ENCODE assay signal across 9 cellular contexts in genomic region chr14:73935666-73936065, GRCh38. TPM values are rescaled to one million over a fixed set of nuclear protein-coding genes. Genes with fewer than 3 reads are reported as not detected.
A peak's percentile ranks its signal among the peaks of the same experiment; 100 is the strongest.
DNase-seq lines count a peak whose midpoint lies in the region; ATAC-seq, FAIRE-seq and TF ChIP-seq lines count a peak whose summit lies in the region.
"Had no signal": no experiment of that assay in that cellular context is flagged by ENCODE, and none has a peak within 500 bp of the region (broad histone marks: within the 10 kb centered on the region; RNA-seq: fewer than 3 reads in every experiment).

No MANE protein-coding gene starts in this region.

- in situ Hi-C loops in IMR-90 (cut with MboI; ENCODE audit: low sequenced_read_pairs) = no loop called here
- in situ Hi-C loops in GM12878 (cut with MboI) = no loop called here
- in situ Hi-C loops in GM13976 (cut with MboI; ENCODE audit: low sequenced_read_pairs, unreplicated experiment) = no loop called here

- no CpG with 5 or more reads among the region's 2 CpGs for WGBS in IMR-90 (ENCODE audit: extremely low coverage in 2 of 2, insufficient read length in 1 of 2), 2 experiments
- 97% methylated on average over 2 of the region's 2 CpGs for WGBS in GM12878 (ENCODE audit: insufficient coverage, insufficient replicate concordance, low lambda C conversion rate, missing lambda C conversion rate)
- 100% methylated on average over 1 of the region's 2 CpGs for WGBS in mesenchymal stem cell

- H2BK5ac ChIP-seq in IMR-90 (ENCODE audit: low read depth, low read length, poor library complexity, severe bottlenecking) (no peak overlapping the region), mesenchymal stem cell (ENCODE audit: low read depth, low read length, poor library complexity, severe bottlenecking) (no peak overlapping the region)

- H3K36me3 ChIP-seq in IMR-90 (ENCODE audit: control insufficient read depth, insufficient read depth, low read length) = peaks cover 36% of the 10 kb centered on the region
- peaks cover 5 to 13% of the 10 kb centered on the region in 2 experiments; a peak in 3 of 4 replicates for H3K36me3 ChIP-seq in GM12878 (ENCODE audit: control insufficient read depth in 2 of 2, insufficient read depth in 2 of 2, low read length in 1 of 2)
- peaks cover 22 to 91% of the 10 kb centered on the region in 2 experiments for H3K36me3 ChIP-seq in mesenchymal stem cell (ENCODE audit: control insufficient read depth in 1 of 2, insufficient read depth in 2 of 2, low read depth in 1 of 2, low read length in 2 of 2)
- H3K36me3 ChIP-seq in ascending aorta = peaks cover 72 to 77% of the 10 kb centered on the region in 2 donors

- no peak overlapping the region for H4K8ac ChIP-seq in IMR-90 (ENCODE audit: low read depth in 2 of 2, low read length in 2 of 2)
- no peak overlapping the region for H4K8ac ChIP-seq in mesenchymal stem cell (ENCODE audit: low read length)

- H2BK120ac ChIP-seq in IMR-90 (ENCODE audit: low read depth, low read length) (no peak overlapping the region), mesenchymal stem cell (ENCODE audit: low read depth, low read length) (no peak overlapping the region)

- H3K4me3 ChIP-seq in IMR-90 (ENCODE audit: insufficient read depth, low read depth, low read length) = no peak overlapping the region
- no peak overlapping the region for H3K4me3 ChIP-seq in GM12878
- H3K4me3 ChIP-seq in mesenchymal stem cell (ENCODE audit: insufficient read depth in 1 of 2, low read depth in 1 of 2, low read length in 2 of 2) = no peak overlapping the region
- no peak overlapping the region for H3K4me3 ChIP-seq in ascending aorta

- DNase-seq in COLO829 (ENCODE audit: low spot score) (peak; percentile 30), IMR-90 (no peak), GM12878 (ENCODE audit: low read depth, low spot score) (no peak), mesenchymal stem cell (peak; percentile 18), NK-92 (lab: John Stamatoyannopoulos, UW; ENCODE audit: unreplicated experiment) (no peak), ascending aorta (ENCODE audit: low spot score in 2 of 2) (no peak), GM13976 (ENCODE audit: low spot score) (no peak)
- DNase-seq in activated CD4-positive, alpha-beta T cell treated with anti-CD3 and anti-CD28 coated beads for 1 hour = no peak
- DNase-seq: NCI-H446 treated with DMSO at 0.1 percent for 48 hours had no signal

- TF ChIP-seq RAD21 in IMR-90 (IDR thresholded peaks at IDR 0.05; ENCODE audit: low read length) = 0 out of 2 replicates have a peak, but pooled peaks have one; percentile 11
- 0 out of 2 replicates have a peak, but pooled peaks have one; percentile 3 for TF ChIP-seq RAD21 in GM12878 (IDR thresholded peaks at IDR 0.05; ENCODE audit: insufficient read depth, low read depth, low read length)

- H2BK20ac ChIP-seq in IMR-90 (ENCODE audit: low read depth, low read length) = no peak overlapping the region

- H3K27ac ChIP-seq in IMR-90 (ENCODE audit: insufficient read depth, low read length) = no peak overlapping the region
- no peak overlapping the region for H3K27ac ChIP-seq in GM12878 (ENCODE audit: control insufficient read depth, insufficient read depth)
- H3K27ac ChIP-seq in mesenchymal stem cell (ENCODE audit: low read length, poor library complexity, severe bottlenecking) = no peak overlapping the region
- no peak overlapping the region for H3K27ac ChIP-seq in ascending aorta

- ATAC-seq in IMR-90 (ENCODE audit: low read depth) (no peak), GM12878 (peak; percentile 58; the same call in 2 of the 3 replicates)

- no peaks in the 10 kb centered on the region for H3K9me3 ChIP-seq in IMR-90 (ENCODE audit: control insufficient read depth, insufficient read depth, low read length)
- no peaks in the 10 kb centered on the region for H3K9me3 ChIP-seq in GM12878 (replicated peaks; ENCODE audit: control insufficient read depth, insufficient read depth, low read length)
- H3K9me3 ChIP-seq in mesenchymal stem cell (ENCODE audit: control insufficient read depth, low read length) = no peaks in the 10 kb centered on the region
- H3K9me3 ChIP-seq in ascending aorta = no peaks in the 10 kb centered on the region

- no peaks in the 10 kb centered on the region for H3K79me2 ChIP-seq in GM12878 (ENCODE audit: control insufficient read depth, insufficient read depth, low read length)

- no peak overlapping the region for H2BK15ac ChIP-seq in IMR-90 (ENCODE audit: low read depth, low read length)
- no peak overlapping the region for H2BK15ac ChIP-seq in mesenchymal stem cell (ENCODE audit: low read depth, poor library complexity, severe bottlenecking)

- CTCF ChIA-PET in IMR-90 (lab: Yijun Ruan, JAX) = no interaction called here
- CTCF ChIA-PET in GM12878 (lab: Yijun Ruan, JAX) = interaction anchor here (0.6 to 1.6 kb wide), 10 partner anchors 11 to 589 kb away, joined by 3 to 6 read pairs (median 3); partner anchors contain the start of genes COQ6 and FAM161B

- RAD21 ChIA-PET in GM12878 (lab: Charles Lee; ENCODE audit: unreplicated experiment) = interaction anchor here (0.9 kb wide), 1 partner anchor 10 kb away, joined by 4 read pairs; no protein-coding TSS in a partner anchor

- TF ChIP-seq CTCF in IMR-90 (conservative IDR thresholded peaks at IDR 0.05; ENCODE audit: low read depth, low read length) = peak; percentile 31; the same call in 1 of the 2 replicates
- TF ChIP-seq CTCF in GM12878 (IDR thresholded peaks at IDR 0.05 in 2 of 3, conservative IDR thresholded peaks at IDR 0.05 in 1 of 3; ENCODE audit: control insufficient read depth in 2 of 3, extremely low read depth in 1 of 3, insufficient read depth in 1 of 3, low read depth in 3 of 3, low read length in 3 of 3) = peak; percentile 14 to 18 (median 15); a peak in 2 of 6 replicates
- no peak for TF ChIP-seq CTCF in ascending aorta (IDR thresholded peaks at IDR 0.05)
- TF ChIP-seq CTCF in GM13976 (IDR thresholded peaks at IDR 0.05; ENCODE audit: borderline replicate concordance, control extremely low read depth, extremely low read depth, insufficient read depth, missing control alignments) = no peak

- TF ChIP-seq POLR2A in IMR-90 (IDR thresholded peaks at IDR 0.05; ENCODE audit: low read depth, low read length) (no peak), GM12878 (IDR thresholded peaks at IDR 0.05; ENCODE audit: low read depth, low read length) (no peak)

- no peak for TF ChIP-seq EP300 in GM12878 (IDR thresholded peaks at IDR 0.05; ENCODE audit: borderline replicate concordance in 1 of 2, control insufficient read depth in 1 of 2, low read depth in 2 of 2, low read length in 2 of 2)

- H3K14ac ChIP-seq in IMR-90 (replicated peaks; ENCODE audit: low read depth, low read length) = no peak overlapping the region
- no peak overlapping the region for H3K14ac ChIP-seq in mesenchymal stem cell (ENCODE audit: low read length in 2 of 2)

- H3K9ac ChIP-seq in IMR-90 (ENCODE audit: low read depth, low read length) (no peak overlapping the region), GM12878 (ENCODE audit: control insufficient read depth, insufficient read depth, low read length) (no peak overlapping the region), mesenchymal stem cell (ENCODE audit: low read length) (no peak overlapping the region)

- H3K4me2 ChIP-seq in IMR-90 (ENCODE audit: low read depth, low read length) = no peak overlapping the region
- H3K4me2 ChIP-seq in GM12878 (ENCODE audit: control insufficient read depth, insufficient read depth) = no peak overlapping the region
- H3K4me2 ChIP-seq in mesenchymal stem cell (ENCODE audit: low read length, poor library complexity, severe bottlenecking) = no peak overlapping the region

- H3K79me1 ChIP-seq in IMR-90 (ENCODE audit: low read depth in 1 of 2, low read length in 2 of 2) (peaks cover 0 to 7% of the 10 kb centered on the region in 2 experiments; a peak in 2 of 4 replicates), mesenchymal stem cell (replicated peaks; ENCODE audit: low read length, poor library complexity, severe bottlenecking) (peaks cover 10% of the 10 kb centered on the region)

- intact Hi-C loops in IMR-90 (cut with micrococcal nuclease) = no loop called here
- intact Hi-C loops in GM12878 (cut with micrococcal nuclease; ENCODE audit: unreplicated experiment) = no loop called here
- intact Hi-C loops in ascending aorta (cut with DNase I) = no loop called here

- no TSS peak for BruUV-seq in IMR-90 (replicated peaks; lab: Mats Ljungman, UMichigan)
- BruUV-seq in GM12878 (replicated peaks; lab: Mats Ljungman, UMichigan) = no TSS peak

- no peaks in the 10 kb centered on the region for H3K4me1 ChIP-seq in IMR-90 (ENCODE audit: control insufficient read depth, insufficient read depth, low read length)
- no peaks in the 10 kb centered on the region for H3K4me1 ChIP-seq in GM12878 (ENCODE audit: control insufficient read depth, insufficient read depth, low read length)
- H3K4me1 ChIP-seq in mesenchymal stem cell (ENCODE audit: control insufficient read depth, insufficient read depth, low read depth, low read length) = no peaks in the 10 kb centered on the region
- H3K4me1 ChIP-seq in ascending aorta = no peaks in the 10 kb centered on the region

- H4K20me1 ChIP-seq in IMR-90 (ENCODE audit: insufficient read depth, low read length) (no peaks in the 10 kb centered on the region), GM12878 (ENCODE audit: control insufficient read depth, insufficient read depth) (no peaks in the 10 kb centered on the region)

- H3K56ac ChIP-seq in IMR-90 (ENCODE audit: extremely low read depth, insufficient read depth, low read length) = no peak overlapping the region

- no peaks in the 10 kb centered on the region for H3K27me3 ChIP-seq in IMR-90 (ENCODE audit: control insufficient read depth, insufficient read depth, low read length)
- no peaks in the 10 kb centered on the region for H3K27me3 ChIP-seq in GM12878 (replicated peaks in 1 of 2; ENCODE audit: control insufficient read depth in 2 of 2, insufficient read depth in 2 of 2, low read length in 1 of 2)
- no peaks in the 10 kb centered on the region for H3K27me3 ChIP-seq in mesenchymal stem cell (ENCODE audit: control insufficient read depth in 1 of 2, insufficient read depth in 1 of 2, low read length in 2 of 2)
- H3K27me3 ChIP-seq in ascending aorta = no peaks in the 10 kb centered on the region

- H3K23ac ChIP-seq in IMR-90 (ENCODE audit: low read depth, low read length) (no peak overlapping the region), mesenchymal stem cell (ENCODE audit: low read length in 2 of 2) (no peak overlapping the region)

- no peak overlapping the region for H2AK5ac ChIP-seq in IMR-90 (ENCODE audit: low read depth, low read length)
- H2AK5ac ChIP-seq in mesenchymal stem cell (ENCODE audit: low read length, severe bottlenecking) = no peak overlapping the region

- H3K9me1 ChIP-seq in IMR-90 (ENCODE audit: insufficient read depth, low read length) = no peaks in the 10 kb centered on the region

- dilution Hi-C loops in IMR-90 (cut with HindIII; ENCODE audit: low sequenced_read_pairs, unreplicated experiment) = no loop called here

- H3K18ac ChIP-seq in IMR-90 (ENCODE audit: low read depth, low read length) (no peak overlapping the region), mesenchymal stem cell (ENCODE audit: low read depth in 1 of 2, low read length in 2 of 2) (no peak overlapping the region)

- no peak overlapping the region for H2BK12ac ChIP-seq in mesenchymal stem cell (ENCODE audit: low read length in 2 of 2)

- H4K91ac ChIP-seq in IMR-90 (ENCODE audit: insufficient read depth, low read depth, low read length) = no peak overlapping the region
- H4K91ac ChIP-seq in mesenchymal stem cell (ENCODE audit: low read length) = no peak overlapping the region

- SMC1A ChIA-PET in GM12878 (lab: Charles Lee; ENCODE audit: uncharacterized antibody, unreplicated experiment) = interaction anchor here (0.8 to 1.4 kb wide), 3 partner anchors 11 to 207 kb away, joined by 3 read pairs; no protein-coding TSS in a partner anchor

- no peak overlapping the region for H4K5ac ChIP-seq in IMR-90 (ENCODE audit: low read depth, low read length)

- H3K4ac ChIP-seq in IMR-90 (ENCODE audit: low read depth, low read length) (no peak overlapping the region), mesenchymal stem cell (ENCODE audit: low read depth in 1 of 2, low read length in 2 of 2) (no peak overlapping the region)

- H2AFZ ChIP-seq in IMR-90 (replicated peaks; ENCODE audit: low read length, poor library complexity) (no peak overlapping the region), GM12878 (ENCODE audit: control insufficient read depth, low read depth, low read length) (no peak overlapping the region), mesenchymal stem cell (ENCODE audit: low read depth, low read length) (no peak overlapping the region)

- no peak for FAIRE-seq in GM12878 (lab: Jason Lieb, UNC)

- H2AK9ac ChIP-seq in IMR-90 (replicated peaks; ENCODE audit: low read depth, low read length, poor library complexity) = no peak overlapping the region

- POLR2A ChIA-PET in IMR-90 (lab: Charles Lee; ENCODE audit: unreplicated experiment) = interaction anchor here (0.6 kb wide), 1 partner anchor 8 kb away, joined by 3 read pairs; no protein-coding TSS in a partner anchor
- POLR2A ChIA-PET in GM12878 (lab: Charles Lee) = no interaction called here

RNA-seq across cellular contexts. Expression of gene FAM161B, which starts 14.2 kb away (rescaled TPM):
- 2.5 and 2.8 TPM in 2 replicates for total RNA-seq in IMR-90 (2012; rRNA removed)
- polyA plus RNA-seq in IMR-90 (2012; rRNA removed) = 1.8 and 1.9 TPM in 2 replicates
- 0.73 and 1.0 TPM in 2 replicates for polyA plus RNA-seq in IMR-90 (2012; cell fraction: cytosol; rRNA removed)
- 0.82 and 1.2 TPM in 2 replicates for polyA plus RNA-seq in IMR-90 (2012; cell fraction: nucleus; rRNA removed; ENCODE audit: low replicate concordance)
- 4.1 TPM in 2 replicates for total RNA-seq in GM12878 (2013; cell fraction: nucleolus; rRNA removed)
- total RNA-seq in GM12878 (2014; rRNA removed) = 0.73 and 1.2 TPM in 2 replicates
- total RNA-seq in GM12878 (2014; rRNA removed; fragmentation: Illumina TruSeq; extraction: Trizol) = 0.78 and 0.85 TPM in 2 replicates
- 0.87 and 1.0 TPM in 2 replicates for total RNA-seq in GM12878 (2021)
- 0.45 TPM for polyA plus RNA-seq in GM12878 (2011; ENCODE audit: low read depth)
- 0.75 TPM in 2 replicates for polyA plus RNA-seq in GM12878 (2011; rRNA removed)
- 0.47 and 0.55 TPM in 2 replicates for polyA plus RNA-seq in GM12878 (2011; cell fraction: cytosol; rRNA removed)
- polyA plus RNA-seq in GM12878 (2011; cell fraction: nucleus; rRNA removed) = 0.64 and 0.76 TPM in 2 replicates
- 0.84 and 2.1 TPM in 2 replicates for polyA plus RNA-seq in GM12878 (2012)
- 1.00 and 1.0 TPM in 2 replicates for polyA plus RNA-seq in GM12878 (2014; fragmentation: Illumina TruSeq; extraction: Trizol)
- polyA plus RNA-seq in GM12878 (2014; fragmentation: Nextera tagmentation; extraction: Ambion mirVana) = under 1 TPM; 0.33 to 0.34 TPM
- polyA plus RNA-seq in GM12878 (2014; rRNA removed) = 0.66 and 0.94 TPM in 2 replicates
- polyA plus RNA-seq in GM12878 (2016; fragmentation: Nextera tagmentation; extraction: Ambion mirVana) = 1 to 10 TPM; 1.1 to 1.2 TPM
- polyA minus RNA-seq in GM12878 (2011; rRNA and poly(A)+ RNA removed) = 0.66 and 1.1 TPM in 2 replicates
- 0.21 and 0.53 TPM in 2 replicates for polyA minus RNA-seq in GM12878 (2011; cell fraction: cytosol; rRNA and poly(A)+ RNA removed)
- 0.48 and 0.77 TPM in 2 replicates for polyA minus RNA-seq in GM12878 (2011; cell fraction: nucleus; rRNA and poly(A)+ RNA removed)
- polyA plus RNA-seq in mesenchymal stem cell (2013, experiment 1 of 2) = 4.3 TPM
- polyA plus RNA-seq in mesenchymal stem cell (2013, experiment 2 of 2) = 4.3 TPM
- 0.53 TPM for total RNA-seq in ascending aorta

RNA-seq across cellular contexts. Expression of gene COQ6, which starts 14.4 kb away (rescaled TPM):
- total RNA-seq in IMR-90 (2012; rRNA removed) (16.1 and 21.0 TPM in 2 replicates), GM12878 (2014; rRNA removed) (21.7 and 24.6 TPM in 2 replicates), GM12878 (2014; rRNA removed; fragmentation: Illumina TruSeq; extraction: Trizol) (12.1 and 12.3 TPM in 2 replicates), GM12878 (2021) (15.7 and 16.0 TPM in 2 replicates), ascending aorta (6.7 TPM)
- polyA plus RNA-seq in IMR-90 (2012; rRNA removed) (25.7 and 28.6 TPM in 2 replicates), GM12878 (2011; rRNA removed) (32.2 and 35.8 TPM in 2 replicates), GM12878 (2014; fragmentation: Illumina TruSeq; extraction: Trizol) (15.9 and 18.8 TPM in 2 replicates), GM12878 (2014; fragmentation: Nextera tagmentation; extraction: Ambion mirVana) (10 to 100 TPM in 1 of 2 experiments, 1 to 10 TPM in 1; 5.4 to 10.8 TPM), GM12878 (2014; rRNA removed) (19.5 and 21.1 TPM in 2 replicates), GM12878 (2016; fragmentation: Nextera tagmentation; extraction: Ambion mirVana) (10 to 100 TPM; 42.8 to 45.5 TPM)
- polyA plus RNA-seq in IMR-90 (2012; cell fraction: cytosol; rRNA removed) = 23.9 and 26.4 TPM in 2 replicates
- 61.0 and 73.9 TPM in 2 replicates for polyA plus RNA-seq in IMR-90 (2012; cell fraction: nucleus; rRNA removed; ENCODE audit: low replicate concordance)
- total RNA-seq in GM12878 (2013; cell fraction: nucleolus; rRNA removed) = 41.1 and 53.9 TPM in 2 replicates
- 8.6 TPM for polyA plus RNA-seq in GM12878 (2011; ENCODE audit: low read depth)
- polyA plus RNA-seq in GM12878 (2011; cell fraction: cytosol; rRNA removed) = 31.3 and 38.9 TPM in 2 replicates
- polyA plus RNA-seq in GM12878 (2011; cell fraction: nucleus; rRNA removed) = 63.8 and 64.2 TPM in 2 replicates
- 10.3 and 14.1 TPM in 2 replicates for polyA plus RNA-seq in GM12878 (2012)
- polyA minus RNA-seq in GM12878 (2011; rRNA and poly(A)+ RNA removed) = 18.3 and 23.6 TPM in 2 replicates
- polyA minus RNA-seq in GM12878 (2011; cell fraction: cytosol; rRNA and poly(A)+ RNA removed) = 5.4 and 6.1 TPM in 2 replicates
- polyA minus RNA-seq in GM12878 (2011; cell fraction: nucleus; rRNA and poly(A)+ RNA removed) = 18.7 and 22.9 TPM in 2 replicates
- 9.0 TPM for polyA plus RNA-seq in mesenchymal stem cell (2013, experiment 1 of 2)
- 10.7 TPM for polyA plus RNA-seq in mesenchymal stem cell (2013, experiment 2 of 2)

RNA-seq across cellular contexts. Expression of gene ZNF410, which starts 49.0 kb away (rescaled TPM):
- 73.9 and 89.1 TPM in 2 replicates for total RNA-seq in IMR-90 (2012; rRNA removed)
- polyA plus RNA-seq in IMR-90 (2012; rRNA removed) = 22.3 and 27.9 TPM in 2 replicates
- 8.7 and 13.6 TPM in 2 replicates for polyA plus RNA-seq in IMR-90 (2012; cell fraction: cytosol; rRNA removed)
- polyA plus RNA-seq in IMR-90 (2012; cell fraction: nucleus; rRNA removed; ENCODE audit: low replicate concordance) = 10.1 and 55.1 TPM in 2 replicates
- total RNA-seq in GM12878 (2013; cell fraction: nucleolus; rRNA removed) = 93.5 and 105 TPM in 2 replicates
- total RNA-seq in GM12878 (2014; rRNA removed) = 50.7 and 54.7 TPM in 2 replicates
- total RNA-seq in GM12878 (2014; rRNA removed; fragmentation: Illumina TruSeq; extraction: Trizol) = 43.0 and 44.3 TPM in 2 replicates
- 32.1 and 33.9 TPM in 2 replicates for total RNA-seq in GM12878 (2021)
- 22.6 TPM for polyA plus RNA-seq in GM12878 (2011; ENCODE audit: low read depth)
- polyA plus RNA-seq in GM12878 (2011; rRNA removed) = 41.7 and 49.3 TPM in 2 replicates
- polyA plus RNA-seq in GM12878 (2011; cell fraction: cytosol; rRNA removed) = 29.0 and 31.3 TPM in 2 replicates
- polyA plus RNA-seq in GM12878 (2011; cell fraction: nucleus; rRNA removed) = 28.6 and 29.7 TPM in 2 replicates
- polyA plus RNA-seq in GM12878 (2012) = 20.2 and 24.2 TPM in 2 replicates
- 41.7 and 45.5 TPM in 2 replicates for polyA plus RNA-seq in GM12878 (2014; fragmentation: Illumina TruSeq; extraction: Trizol)
- polyA plus RNA-seq in GM12878 (2014; fragmentation: Nextera tagmentation; extraction: Ambion mirVana) = 10 to 100 TPM; 51.2 to 56.6 TPM
- 30.1 and 31.2 TPM in 2 replicates for polyA plus RNA-seq in GM12878 (2014; rRNA removed)
- 10 to 100 TPM; 51.2 to 52.9 TPM for polyA plus RNA-seq in GM12878 (2016; fragmentation: Nextera tagmentation; extraction: Ambion mirVana)
- polyA minus RNA-seq in GM12878 (2011; rRNA and poly(A)+ RNA removed) = 60.2 and 63.8 TPM in 2 replicates
- 12.0 and 13.3 TPM in 2 replicates for polyA minus RNA-seq in GM12878 (2011; cell fraction: cytosol; rRNA and poly(A)+ RNA removed)
- polyA minus RNA-seq in GM12878 (2011; cell fraction: nucleus; rRNA and poly(A)+ RNA removed) = 33.1 and 45.2 TPM in 2 replicates
- 19.6 TPM for polyA plus RNA-seq in mesenchymal stem cell (2013, experiment 1 of 2)
- 20.9 TPM for polyA plus RNA-seq in mesenchymal stem cell (2013, experiment 2 of 2)
- total RNA-seq in ascending aorta = 33.6 TPM

Comparison
In these comparisons a context has a peak if more than half of its experiments do, and no peak if none do; other contexts are left out.
1. DNase-seq: peak in COLO829 (single experiment) and mesenchymal stem cell (single experiment); none in IMR-90 (single experiment), GM12878 (single experiment), NK-92 (single experiment), activated CD4-positive, alpha-beta T cell treated with anti-CD3 and anti-CD28 coated beads for 1 hour (single experiment), ascending aorta (0 of 2) and GM13976 (single experiment).
2. CTCF ChIP-seq: peak in IMR-90 (single experiment) and GM12878 (3 of 3); none in ascending aorta (0 of 3) and GM13976 (single experiment).